In genomic region chr15:30162479-30163357, GRCh38 we compare ENCODE assay signal across 12 cellular contexts. TPM values are rescaled to one million over a fixed set of nuclear protein-coding genes. Genes with fewer than 3 reads are reported as not detected.
"Had no signal": no experiment of that assay in that cellular context is flagged by ENCODE, and none has a peak within 500 bp of the region (broad histone marks: within the 10 kb centered on the region; RNA-seq: fewer than 3 reads in every experiment).

No MANE protein-coding gene starts in this region.

RNA-seq across cellular contexts. Expression of gene GOLGA8T, which starts 27.9 kb away (rescaled TPM):
- total RNA-seq: kidney; lower lobe of right lung; mammary epithelial cell; naive thymus-derived CD8-positive, alpha-beta T cell; osteoblast; posterior vena cava; skeletal muscle tissue; smooth muscle cell; tibial nerve; ureter; uterus had no signal
- polyA plus RNA-seq: mammary epithelial cell; naive thymus-derived CD8-positive, alpha-beta T cell; psoas muscle; smooth muscle cell had no signal
